ENCODE assay signal across 8 cellular contexts in genomic region chr1:26743426-26744059, GRCh38. TPM values are rescaled to one million over a fixed set of nuclear protein-coding genes. Genes with fewer than 3 reads are reported as not detected.
A peak's percentile ranks its signal among the peaks of the same experiment; 100 is the strongest.
DNase-seq lines count a peak whose midpoint lies in the region; ATAC-seq, FAIRE-seq and TF ChIP-seq lines count a peak whose summit lies in the region.

No MANE protein-coding gene starts in this region.

- H3K9me3 Mint-ChIP-seq in stimulated activated effector memory CD8-positive, alpha-beta T cell treated with anti-CD3 and anti-CD28 coated beads, Interleukin-12 subunit alpha, Interleukin-12 subunit beta, amount 100 ng/mL, for 72 hours: no peaks in the 10 kb centered on the region

- no peaks in the 10 kb centered on the region for H3K23me2 ChIP-seq in H1 (ENCODE audit: low read depth, low read length)

- H3K36me3 ChIP-seq in H1 (ENCODE audit: control insufficient read depth in 2 of 4, insufficient read depth in 4 of 4, low read length in 3 of 4) (peaks cover 21 to 61% (median 37%) of the 10 kb centered on the region in 4 experiments), prostate gland (no peaks in the 10 kb centered on the region), neuronal stem cell (replicated peaks in 1 of 2; ENCODE audit: control insufficient read depth in 2 of 2, insufficient read depth in 2 of 2, low read length in 2 of 2) (peaks cover 48 to 95% of the 10 kb centered on the region in 2 donors)

- H3K23ac ChIP-seq in H1 (ENCODE audit: insufficient read length) (no peak overlapping the region), neuronal stem cell (ENCODE audit: low read depth, low read length, poor library complexity) (no peak overlapping the region)

- TF ChIP-seq CTCF in H1 (IDR thresholded peaks at IDR 0.05; ENCODE audit: control extremely low read depth in 1 of 3, insufficient read depth in 1 of 3, low read depth in 1 of 3, low read length in 3 of 3) (no peak), prostate gland (IDR thresholded peaks at IDR 0.05) (no peak)

- peaks cover 76% of the 10 kb centered on the region for H3K4me1 Mint-ChIP-seq in stimulated activated effector memory CD8-positive, alpha-beta T cell treated with anti-CD3 and anti-CD28 coated beads, Interleukin-12 subunit alpha, Interleukin-12 subunit beta, amount 100 ng/mL, for 72 hours

- no peak for TF ChIP-seq RAD21 in H1 (IDR thresholded peaks at IDR 0.05 in 1 of 2, conservative IDR thresholded peaks at IDR 0.05 in 1 of 2; ENCODE audit: low read depth in 2 of 2, low read length in 2 of 2)

- H3K27ac Mint-ChIP-seq in stimulated activated effector memory CD8-positive, alpha-beta T cell treated with anti-CD3 and anti-CD28 coated beads, Interleukin-12 subunit alpha, Interleukin-12 subunit beta, amount 100 ng/mL, for 72 hours: peak overlapping the region; percentile 74

- no peak overlapping the region for H3K4ac ChIP-seq in H1 (replicated peaks; ENCODE audit: insufficient read length, low read depth, low read length)
- H3K4ac ChIP-seq in neuronal stem cell (ENCODE audit: low read length): no peak overlapping the region

- TF ChIP-seq POLR2A in H1 (IDR thresholded peaks at IDR 0.05; ENCODE audit: control extremely low read depth in 1 of 2, low read depth in 2 of 2, low read length in 2 of 2) (no peak), prostate gland (IDR thresholded peaks at IDR 0.05) (no peak), GM12892 (IDR thresholded peaks at IDR 0.05; ENCODE audit: low read depth, low read length) (no peak)

- no peak overlapping the region for H3K56ac ChIP-seq in H1 (replicated peaks; ENCODE audit: insufficient read length, low read depth, low read length)

- no peak overlapping the region; a peak in 1 of 7 replicates for H3K9ac ChIP-seq in H1 (replicated peaks in 1 of 4; ENCODE audit: extremely low read depth in 1 of 4, low read depth in 3 of 4, low read length in 3 of 4)
- H3K9ac ChIP-seq in neuronal stem cell (ENCODE audit: low read depth, low read length, poor library complexity): no peak overlapping the region

- H3K4me2 ChIP-seq in H1 (ENCODE audit: insufficient read depth in 1 of 2, low read depth in 2 of 2, low read length in 2 of 2): no peak overlapping the region
- H3K4me2 ChIP-seq in neuronal stem cell (ENCODE audit: insufficient read depth, low read length, poor library complexity, severe bottlenecking): no peak overlapping the region

- H3K4me3 ChIP-seq in H1 (ENCODE audit: extremely low read depth in 1 of 4, insufficient read depth in 2 of 4, low read depth in 3 of 4, low read length in 4 of 4) (no peak overlapping the region), prostate gland (no peak overlapping the region), neuronal stem cell (ENCODE audit: low read length in 2 of 2) (no peak overlapping the region)

- H3K79me1 ChIP-seq in H1 (ENCODE audit: low read depth, low read length): peaks cover 12% of the 10 kb centered on the region
- peaks cover 2% of the 10 kb centered on the region for H3K79me1 ChIP-seq in neuronal stem cell (ENCODE audit: low read depth, low read length)

- H2AFZ ChIP-seq in H1 (ENCODE audit: low read length) (no peak overlapping the region), neuronal stem cell (ENCODE audit: low read length) (no peak overlapping the region)

- POLR2A ChIA-PET in H1 (lab: Charles Lee; ENCODE audit: partially characterized antibody): interaction anchor here (0.6 to 3.8 kb wide), 6 partner anchors 9 to 46 kb away, joined by 3 to 19 read pairs (median 4); partner anchors contain the start of gene PIGV

- no peak overlapping the region for H2BK120ac ChIP-seq in H1 (replicated peaks; ENCODE audit: low read depth, low read length)
- no peak overlapping the region for H2BK120ac ChIP-seq in neuronal stem cell (ENCODE audit: low read depth, low read length)

- no peak overlapping the region for H3K18ac ChIP-seq in H1 (ENCODE audit: extremely low read depth, low read length)
- H3K18ac ChIP-seq in neuronal stem cell (ENCODE audit: low read length): no peak overlapping the region

- H3K14ac ChIP-seq in H1 (ENCODE audit: insufficient read length) (no peak overlapping the region), neuronal stem cell (ENCODE audit: low read length) (no peak overlapping the region)

- H3K27ac ChIP-seq in H1 (ENCODE audit: low read depth, low read length) (no peak overlapping the region), prostate gland (no peak overlapping the region), neuronal stem cell (replicated peaks; ENCODE audit: low read length) (no peak overlapping the region)

- 89% methylated on average over 8 of the region's 8 CpGs; no CpG with 5 or more reads in 1 of the 2 experiments for WGBS in H1 (ENCODE audit: extremely low coverage in 1 of 2, insufficient coverage in 1 of 2, insufficient read length in 1 of 2, insufficient replicate concordance in 2 of 2, low coverage in 1 of 2, low lambda C conversion rate in 2 of 2, missing lambda C conversion rate in 1 of 2), 2 experiments
- WGBS in prostate gland: 81% methylated on average over 8 of the region's 8 CpGs
- WGBS in neuronal stem cell (ENCODE audit: extremely low coverage in 2 of 2, insufficient read length in 2 of 2, insufficient replicate concordance in 1 of 2), 2 donors: no CpG with 5 or more reads among the region's 8 CpGs

- DNase-seq in NOMO-1 treated with DMSO at 0.1 percent for 48 hours (lab: John Stamatoyannopoulos, UW; ENCODE audit: unreplicated experiment) (peak; percentile 15), NOMO-1 treated with dmso at 0.1 percent for 144 hours (lab: John Stamatoyannopoulos, UW; ENCODE audit: unreplicated experiment) (no peak), MV-4-11 (lab: John Stamatoyannopoulos, UW) (peak; percentile 42), H1 (ENCODE audit: low read depth in 1 of 2, low spot score in 2 of 2) (no peak), prostate gland (ENCODE audit: low spot score) (no peak), GM12892 (ENCODE audit: insufficient read length) (no peak), neuronal stem cell (ENCODE audit: low spot score) (no peak)
- no peak for DNase-seq in stimulated activated effector memory CD8-positive, alpha-beta T cell treated with anti-CD3 and anti-CD28 coated beads, Interleukin-12 subunit alpha, Interleukin-12 subunit beta, amount 100 ng/mL, for 72 hours (ENCODE audit: low spot score in 2 of 2)

- TF ChIP-seq EP300 in H1 (IDR thresholded peaks at IDR 0.05; ENCODE audit: borderline replicate concordance in 1 of 2, low read depth in 2 of 2, low read length in 2 of 2): no peak

- peaks cover 0 to 77% of the 10 kb centered on the region in 2 experiments for H3K79me2 ChIP-seq in H1 (ENCODE audit: control insufficient read depth in 1 of 2, insufficient read depth in 2 of 2, low read length in 2 of 2)

- H3K9me3 ChIP-seq in H1 (ENCODE audit: insufficient read depth in 2 of 2, low read depth in 1 of 2, low read length in 1 of 2) (no peaks in the 10 kb centered on the region), prostate gland (no peaks in the 10 kb centered on the region), neuronal stem cell (replicated peaks in 1 of 2; ENCODE audit: control insufficient read depth in 2 of 2, insufficient read depth in 1 of 2, low read depth in 1 of 2, low read length in 2 of 2) (no peaks in the 10 kb centered on the region)

- H4K5ac ChIP-seq in H1 (ENCODE audit: insufficient read length, low read depth, low read length): no peak overlapping the region

- H3K4me1 ChIP-seq in H1 (replicated peaks in 1 of 4; ENCODE audit: control insufficient read depth in 3 of 4, insufficient read depth in 4 of 4, low read length in 3 of 4): peaks cover 0 to 8% (median 2%) of the 10 kb centered on the region in 4 experiments; a peak in 1 of 7 replicates
- H3K4me1 ChIP-seq in prostate gland (replicated peaks): peaks cover 4% of the 10 kb centered on the region
- H3K4me1 ChIP-seq in neuronal stem cell (ENCODE audit: control insufficient read depth in 2 of 2, insufficient read depth in 1 of 2, low read depth in 1 of 2, low read length in 2 of 2): no peaks in the 10 kb centered on the region

- H2BK12ac ChIP-seq in H1 (ENCODE audit: low read depth, low read length) (0 out of 2 replicates have a peak overlapping the region, but pooled peaks have one; percentile 3), neuronal stem cell (ENCODE audit: low read length) (no peak overlapping the region)

- ATAC-seq in stimulated activated effector memory CD8-positive, alpha-beta T cell treated with anti-CD3 and anti-CD28 coated beads, Interleukin-12 subunit alpha, Interleukin-12 subunit beta, amount 100 ng/mL, for 72 hours: no peak

- intact Hi-C loops in prostate gland (cut with DNase I): no loop called here

- peaks cover 97% of the 10 kb centered on the region for H3K36me3 Mint-ChIP-seq in stimulated activated effector memory CD8-positive, alpha-beta T cell treated with anti-CD3 and anti-CD28 coated beads, Interleukin-12 subunit alpha, Interleukin-12 subunit beta, amount 100 ng/mL, for 72 hours

- H4K8ac ChIP-seq in H1 (ENCODE audit: extremely low read depth, insufficient read depth, low read length) (no peak overlapping the region), neuronal stem cell (ENCODE audit: low read depth, low read length) (no peak overlapping the region)

- FAIRE-seq in H1 (lab: Jason Lieb, UNC): no peak
- no peak for FAIRE-seq in GM12892 (lab: Jason Lieb, UNC)

- H2BK20ac ChIP-seq in H1 (ENCODE audit: low read length): no peak overlapping the region

- CTCF ChIA-PET in H1 (lab: Charles Lee; ENCODE audit: partially characterized antibody): interaction anchor here (0.6 to 2.9 kb wide), 10 partner anchors 16 to 146 kb away, joined by 3 to 12 read pairs (median 4); partner anchors contain the start of gene PIGV

- H3K27me3 ChIP-seq in H1 (replicated peaks in 1 of 4; ENCODE audit: control insufficient read depth in 3 of 4, extremely low read depth in 1 of 4, insufficient read depth in 3 of 4, low read length in 3 of 4) (no peaks in the 10 kb centered on the region), prostate gland (replicated peaks; ENCODE audit: insufficient read depth) (no peaks in the 10 kb centered on the region), neuronal stem cell (ENCODE audit: control insufficient read depth in 3 of 3, insufficient read depth in 3 of 3, low read depth in 1 of 3, low read length in 3 of 3) (no peaks in the 10 kb centered on the region)

- no peak overlapping the region for H2BK15ac ChIP-seq in H1 (ENCODE audit: low read length)
- H2BK15ac ChIP-seq in neuronal stem cell (ENCODE audit: low read length): no peak overlapping the region

- H2AK5ac ChIP-seq in H1 (ENCODE audit: low read depth, low read length) (no peak overlapping the region), neuronal stem cell (ENCODE audit: low read depth, low read length) (no peak overlapping the region)

- H2BK5ac ChIP-seq in H1 (ENCODE audit: low read depth, low read length): 0 out of 2 replicates have a peak overlapping the region, but pooled peaks have one; percentile 1
- H2BK5ac ChIP-seq in neuronal stem cell (ENCODE audit: low read length): no peak overlapping the region

- peaks cover 5 to 20% of the 10 kb centered on the region in 2 experiments for H4K20me1 ChIP-seq in H1 (replicated peaks in 1 of 2; ENCODE audit: control insufficient read depth in 1 of 2, insufficient read depth in 2 of 2, low read length in 2 of 2)

- H3K4me3 Mint-ChIP-seq in stimulated activated effector memory CD8-positive, alpha-beta T cell treated with anti-CD3 and anti-CD28 coated beads, Interleukin-12 subunit alpha, Interleukin-12 subunit beta, amount 100 ng/mL, for 72 hours: peak overlapping the region; percentile 65

- no peak overlapping the region for H4K91ac ChIP-seq in H1 (replicated peaks; ENCODE audit: insufficient read length, low read length)
- no peak overlapping the region for H4K91ac ChIP-seq in neuronal stem cell (ENCODE audit: low read depth, low read length, poor library complexity)

RNA-seq across cellular contexts. Expression of gene PIGV, which starts 44.2 kb away (rescaled TPM):
- 8.5 and 9.3 TPM in 2 replicates for total RNA-seq in H1 (2021; fragmentation: NEBNext Ultra II Directional; extraction: Animal tissue kit (Norgen Biotek cat#: 25700))
- polyA plus RNA-seq in H1 (2011; rRNA removed): 20.9 and 22.4 TPM in 2 replicates
- 16.0 TPM for polyA plus RNA-seq in H1 (2011; cell fraction: cytosol; rRNA removed)
- 16.6 TPM for polyA plus RNA-seq in H1 (2011; cell fraction: nucleus; rRNA removed)
- 9.2 to 10.6 TPM (median 10.1 TPM) in 4 replicates for polyA plus RNA-seq in H1 (2012, experiment 1 of 2)
- polyA plus RNA-seq in H1 (2012, experiment 2 of 2): 8.2 TPM
- 12.0 TPM for polyA plus RNA-seq in H1 (2013, experiment 1 of 2)
- 12.7 TPM for polyA plus RNA-seq in H1 (2013, experiment 2 of 2)
- 27.9 and 31.5 TPM in 2 replicates for polyA minus RNA-seq in H1 (2011; rRNA and poly(A)+ RNA removed)
- polyA minus RNA-seq in H1 (2011; cell fraction: cytosol; rRNA and poly(A)+ RNA removed): 8.4 TPM
- 14.2 TPM for polyA minus RNA-seq in H1 (2011; cell fraction: nucleus; rRNA and poly(A)+ RNA removed)
- 10 to 100 TPM; 26.4 to 32.4 TPM for total RNA-seq in prostate gland
- polyA plus RNA-seq in GM12892 (2012; ENCODE audit: missing spikeins): 12.9 TPM
- 9.6 TPM for polyA plus RNA-seq in neuronal stem cell (2013, experiment 1 of 2)
- polyA plus RNA-seq in neuronal stem cell (2013, experiment 2 of 2): 9.7 TPM

RNA-seq across cellular contexts. Expression of gene ARID1A, which starts 47.7 kb away (rescaled TPM):
- total RNA-seq in H1 (2021; fragmentation: NEBNext Ultra II Directional; extraction: Animal tissue kit (Norgen Biotek cat#: 25700)): 103 and 105 TPM in 2 replicates
- 52.1 and 86.7 TPM in 2 replicates for polyA plus RNA-seq in H1 (2011; rRNA removed)
- 28.6 TPM for polyA plus RNA-seq in H1 (2011; cell fraction: cytosol; rRNA removed)
- polyA plus RNA-seq in H1 (2011; cell fraction: nucleus; rRNA removed): 109 TPM
- polyA plus RNA-seq in H1 (2012, experiment 1 of 2): 88.4 to 102 TPM (median 96.6 TPM) in 4 replicates
- polyA plus RNA-seq in H1 (2012, experiment 2 of 2): 29.8 TPM
- polyA plus RNA-seq in H1 (2013, experiment 1 of 2): 55.4 TPM
- polyA plus RNA-seq in H1 (2013, experiment 2 of 2): 52.4 TPM
- 67.7 and 71.7 TPM in 2 replicates for polyA minus RNA-seq in H1 (2011; rRNA and poly(A)+ RNA removed)
- polyA minus RNA-seq in H1 (2011; cell fraction: cytosol; rRNA and poly(A)+ RNA removed): 90.5 TPM
- 63.8 TPM for polyA minus RNA-seq in H1 (2011; cell fraction: nucleus; rRNA and poly(A)+ RNA removed)
- 10 to 100 TPM; 71.4 to 92.8 TPM for total RNA-seq in prostate gland
- polyA plus RNA-seq in GM12892 (2012; ENCODE audit: missing spikeins): 35.4 TPM
- 87.5 TPM for polyA plus RNA-seq in neuronal stem cell (2013, experiment 1 of 2)
- polyA plus RNA-seq in neuronal stem cell (2013, experiment 2 of 2): 92.7 TPM

Comparison
In these comparisons a context has a peak if more than half of its experiments do, and no peak if none do; other contexts are left out.
1. DNase-seq: peak in NOMO-1 treated with DMSO at 0.1 percent for 48 hours (single experiment) and MV-4-11 (single experiment); none in NOMO-1 treated with dmso at 0.1 percent for 144 hours (single experiment), H1 (0 of 2), stimulated activated effector memory CD8-positive, alpha-beta T cell treated with anti-CD3 and anti-CD28 coated beads, Interleukin-12 subunit alpha, Interleukin-12 subunit beta, amount 100 ng/mL, for 72 hours (0 of 2), prostate gland (single experiment), GM12892 (single experiment) and neuronal stem cell (single experiment).